ENCODE assay signal across 8 cellular contexts in genomic region chr5:152271420-152271819, GRCh38.
DNase-seq lines count a peak whose midpoint lies in the region; ATAC-seq and TF ChIP-seq lines count a peak whose summit lies in the region.

No MANE protein-coding gene starts in this region.

- no peaks in the 10 kb centered on the region for H3K27me3 Mint-ChIP-seq in CD4-positive, alpha-beta memory T cell

- no peaks in the 10 kb centered on the region for H3K4me1 Mint-ChIP-seq in CD4-positive, alpha-beta memory T cell

- no peaks in the 10 kb centered on the region for H3K27me3 ChIP-seq in CD4-positive, alpha-beta memory T cell (ENCODE audit: insufficient read depth, low read length)
- no peaks in the 10 kb centered on the region for H3K27me3 ChIP-seq in RWPE2 (ENCODE audit: insufficient read depth, poor library complexity, severe bottlenecking)

- TF ChIP-seq CTCF in RWPE2 (IDR thresholded peaks at IDR 0.05; ENCODE audit: poor library complexity, severe bottlenecking) = peak; percentile 72

- H3K27ac ChIP-seq in CD4-positive, alpha-beta memory T cell (ENCODE audit: low read depth, low read length) = no peak overlapping the region
- no peak overlapping the region for H3K27ac ChIP-seq in RWPE2 (ENCODE audit: poor library complexity, severe bottlenecking)

- intact Hi-C loops in CD4-positive, alpha-beta memory T cell (cut with micrococcal nuclease) = loop anchor here (1.0 kb wide), 1 partner anchor 446 kb away; no protein-coding TSS in a partner anchor

- no peak overlapping the region for H3K4me3 ChIP-seq in CD4-positive, alpha-beta memory T cell (ENCODE audit: low read length in 2 of 2)
- H3K4me3 ChIP-seq in RWPE2 (ENCODE audit: severe bottlenecking) = no peak overlapping the region

- peak; percentile 32 for ATAC-seq in HG02870 (IDR thresholded peaks at IDR 0.05; ENCODE audit: unreplicated experiment)
- peak; percentile 82 for ATAC-seq in RWPE2 (ENCODE audit: low read depth)
- no peak for ATAC-seq in HG03565 (IDR thresholded peaks at IDR 0.05; ENCODE audit: unreplicated experiment)
- no peak for ATAC-seq in GM21825 (IDR thresholded peaks at IDR 0.05; ENCODE audit: unreplicated experiment)
- ATAC-seq in GM21529 (IDR thresholded peaks at IDR 0.05; ENCODE audit: unreplicated experiment) = no peak

- H3K27ac Mint-ChIP-seq in CD4-positive, alpha-beta memory T cell = no peak overlapping the region

- no peaks in the 10 kb centered on the region for H3K9me3 ChIP-seq in CD4-positive, alpha-beta memory T cell (ENCODE audit: control insufficient read depth in 1 of 2, low read length in 2 of 2)
- no peaks in the 10 kb centered on the region for H3K9me3 ChIP-seq in RWPE2 (ENCODE audit: severe bottlenecking)

- peak in 3 of 5 donors; percentile 4 to 10 (median 10) for DNase-seq in CD4-positive, alpha-beta memory T cell
- DNase-seq in RWPE2 (ENCODE audit: low spot score) = no peak
- DNase-seq in islet precursor cell = peak; percentile 63
- no peak for DNase-seq in DMS79 (lab: John Stamatoyannopoulos, UW)

- H3K4me1 ChIP-seq in CD4-positive, alpha-beta memory T cell (ENCODE audit: insufficient read depth, low read length) = no peaks in the 10 kb centered on the region
- H3K4me1 ChIP-seq in RWPE2 (ENCODE audit: insufficient read depth, poor library complexity, severe bottlenecking) = no peaks in the 10 kb centered on the region

- H3K4me3 Mint-ChIP-seq in CD4-positive, alpha-beta memory T cell = no peak overlapping the region

- CTCF ChIA-PET in CD4-positive, alpha-beta memory T cell (lab: Charles Lee; ENCODE audit: partially characterized antibody) = interaction anchor here (1.1 kb wide), 1 partner anchor 446 kb away, joined by 7 read pairs; no protein-coding TSS in a partner anchor

- no peaks in the 10 kb centered on the region for H3K36me3 ChIP-seq in CD4-positive, alpha-beta memory T cell (ENCODE audit: insufficient read depth, low read length)
- H3K36me3 ChIP-seq in RWPE2 (ENCODE audit: low read depth) = no peaks in the 10 kb centered on the region

- POLR2A ChIA-PET in CD4-positive, alpha-beta memory T cell (lab: Charles Lee; ENCODE audit: partially characterized antibody) = no interaction called here

- no peaks in the 10 kb centered on the region for H3K9me3 Mint-ChIP-seq in CD4-positive, alpha-beta memory T cell

- no peaks in the 10 kb centered on the region for H3K36me3 Mint-ChIP-seq in CD4-positive, alpha-beta memory T cell

Comparison
In these comparisons a context has a peak if more than half of its experiments do, and no peak if none do; other contexts are left out.
1. DNase-seq: peak in CD4-positive, alpha-beta memory T cell (3 of 5) and islet precursor cell (single experiment); none in RWPE2 (single experiment) and DMS79 (single experiment).
2. ATAC-seq: peak in HG02870 (single experiment) and RWPE2 (single experiment); none in HG03565 (single experiment), GM21825 (single experiment) and GM21529 (single experiment).